9 cellular contexts compared by ENCODE assay signal in genomic region chr16:87295259-87295658, GRCh38. TPM values are rescaled to one million over a fixed set of nuclear protein-coding genes. Genes with fewer than 3 reads are reported as not detected.
A peak's percentile ranks its signal among the peaks of the same experiment; 100 is the strongest.
DNase-seq lines count a peak whose midpoint lies in the region; ATAC-seq and TF ChIP-seq lines count a peak whose summit lies in the region.
"Had no signal": no experiment of that assay in that cellular context is flagged by ENCODE, and none has a peak within 500 bp of the region (broad histone marks: within the 10 kb centered on the region; RNA-seq: fewer than 3 reads in every experiment).

No MANE protein-coding gene starts in this region.

- H3K9me3 ChIP-seq in mammary epithelial cell (replicated peaks; ENCODE audit: insufficient read depth, low read length): no peaks in the 10 kb centered on the region
- no peaks in the 10 kb centered on the region for H3K9me3 ChIP-seq in right cardiac atrium (ENCODE audit: control insufficient read depth, low read length)

- H3K79me2 ChIP-seq in mammary epithelial cell (ENCODE audit: insufficient read depth, low read length): no peaks in the 10 kb centered on the region

- H3K4me3 ChIP-seq in mammary epithelial cell (replicated peaks in 1 of 3; ENCODE audit: insufficient read depth in 1 of 3, low read depth in 2 of 3, low read length in 3 of 3) (no peak overlapping the region), right cardiac atrium (ENCODE audit: low read length) (no peak overlapping the region)

- 65% methylated on average over 4 of the region's 4 CpGs for WGBS in mammary epithelial cell (ENCODE audit: low coverage, missing lambda C conversion rate)
- 93% methylated on average over 4 of the region's 4 CpGs for WGBS in right cardiac atrium

- peaks cover 0 to 6% of the 10 kb centered on the region in 2 donors for H3K4me1 Mint-ChIP-seq in natural killer cell

- dilution Hi-C loops in mammary epithelial cell (cut with HindIII; ENCODE audit: low sequenced_read_pairs): no loop called here

- no peaks in the 10 kb centered on the region for H4K20me1 ChIP-seq in mammary epithelial cell (ENCODE audit: insufficient read depth, low read length)

- no peak overlapping the region for H3K4me3 Mint-ChIP-seq in natural killer cell

- H3K4me1 ChIP-seq in mammary epithelial cell (ENCODE audit: insufficient read depth, low read length) (no peaks in the 10 kb centered on the region), right cardiac atrium (ENCODE audit: control insufficient read depth, insufficient read depth, low read length) (no peaks in the 10 kb centered on the region)

- H3K27me3 ChIP-seq in mammary epithelial cell (ENCODE audit: insufficient read depth, low read length) (no peaks in the 10 kb centered on the region), right cardiac atrium (ENCODE audit: control insufficient read depth, insufficient read depth) (no peaks in the 10 kb centered on the region)

- ATAC-seq in natural killer cell (peak in 2 of 3 donors; percentile 31 to 39), right cardiac atrium (no peak)

- BruUV-seq in mammary epithelial cell (replicated peaks; lab: Mats Ljungman, UMichigan): no TSS peak

- in situ Hi-C loops in mammary epithelial cell (cut with MboI; ENCODE audit: low sequenced_read_pairs in 2 of 2): loop anchor here in 1 of 2 donors (25.0 kb wide), 1 partner anchor 208 kb away; no protein-coding TSS in a partner anchor

- DNase-seq in NCI-H748 (lab: John Stamatoyannopoulos, UW; ENCODE audit: unreplicated experiment) (peak; percentile 10), NCI-H748 treated with DMSO at 0.1 percent for 48 hours (lab: John Stamatoyannopoulos, UW) (no peak), M059J (ENCODE audit: low read depth) (peak; percentile 13), mammary epithelial cell (peak; percentile 56), natural killer cell (no peak), right cardiac atrium (no peak), NCI-H1436 treated with DMSO at 0.1 percent for 48 hours (lab: John Stamatoyannopoulos, UW) (no peak)
- no peak for DNase-seq in activated CD8-positive, alpha-beta memory T cell treated with anti-CD3 and anti-CD28 coated beads, Interleukin-2, amount 50 U/mL, for 4 hours
- DNase-seq: activated effector memory CD4-positive, alpha-beta T cell treated with anti-CD3 and anti-CD28 coated beads, Interleukin-2, amount 50 U/mL, for 16 hours had no signal

- H3K27ac Mint-ChIP-seq in natural killer cell: no peak overlapping the region

- CTCF ChIA-PET in mammary epithelial cell (lab: Charles Lee; ENCODE audit: low non-redundant PET): no interaction called here

- intact Hi-C loops in mammary epithelial cell (cut with micrococcal nuclease) (no loop called here), natural killer cell (cut with micrococcal nuclease) (no loop called here), right cardiac atrium (cut with DNase I) (no loop called here)

- no peak overlapping the region for H2AFZ ChIP-seq in mammary epithelial cell (ENCODE audit: low read depth, low read length)

- no peak overlapping the region for H3K27ac ChIP-seq in mammary epithelial cell (ENCODE audit: insufficient read depth, low read depth, low read length)
- H3K27ac ChIP-seq in right cardiac atrium (ENCODE audit: low read length): no peak overlapping the region

- TF ChIP-seq CTCF in mammary epithelial cell (conservative IDR thresholded peaks at IDR 0.05 in 1 of 2, IDR thresholded peaks at IDR 0.05 in 1 of 2; ENCODE audit: extremely low read depth in 1 of 2, insufficient read depth in 1 of 2, low read depth in 1 of 2, low read length in 2 of 2) (no peak), natural killer cell (IDR thresholded peaks at IDR 0.05) (no peak)

- H3K4me2 ChIP-seq in mammary epithelial cell (ENCODE audit: insufficient read depth, low read depth, low read length): no peak overlapping the region

- no peaks in the 10 kb centered on the region for H3K36me3 Mint-ChIP-seq in natural killer cell

- H3K27me3 Mint-ChIP-seq in natural killer cell (ENCODE audit: low read depth in 2 of 2): no peaks in the 10 kb centered on the region

- H3K9ac ChIP-seq in mammary epithelial cell (ENCODE audit: insufficient read depth, low read length): no peak overlapping the region

- H3K9me3 Mint-ChIP-seq in natural killer cell: no peaks in the 10 kb centered on the region

- H3K36me3 ChIP-seq in mammary epithelial cell (ENCODE audit: insufficient read depth, low read length): no peaks in the 10 kb centered on the region

RNA-seq across cellular contexts. Expression of gene C16orf95, which starts 21.9 kb away (rescaled TPM):
- 2.4 and 3.1 TPM in 2 replicates for total RNA-seq in M059J (2014; rRNA removed; shearing (Covaris generic))
- total RNA-seq in mammary epithelial cell (1 to 10 TPM; 3.5 to 5.9 TPM), natural killer cell (1 to 10 TPM; 1.6 to 4.1 (median 2.7) TPM), right cardiac atrium (1 to 10 TPM; 3.4 to 5.4 (median 4.2) TPM)
- polyA plus RNA-seq in mammary epithelial cell (3.9 TPM), right cardiac atrium (4.7 TPM)
- not detected for polyA minus RNA-seq in mammary epithelial cell

Comparison
In these comparisons a context has a peak if more than half of its experiments do, and no peak if none do; other contexts are left out.
1. DNase-seq: peak in NCI-H748 (single experiment), M059J (single experiment) and mammary epithelial cell (single experiment); none in NCI-H748 treated with DMSO at 0.1 percent for 48 hours (single experiment), natural killer cell (single experiment), right cardiac atrium (0 of 3), NCI-H1436 treated with DMSO at 0.1 percent for 48 hours (single experiment) and activated CD8-positive, alpha-beta memory T cell treated with anti-CD3 and anti-CD28 coated beads, Interleukin-2, amount 50 U/mL, for 4 hours (single experiment).
2. ATAC-seq: peak in natural killer cell (2 of 3); none in right cardiac atrium (0 of 2).